ENCODE assay signal across 22 cellular contexts in genomic region chr1:147769107-147769506, GRCh38. TPM values are rescaled to one million over a fixed set of nuclear protein-coding genes. Genes with fewer than 3 reads are reported as not detected.
"Had no signal": no experiment of that assay in that cellular context is flagged by ENCODE, and none has a peak within 500 bp of the region (broad histone marks: within the 10 kb centered on the region; RNA-seq: fewer than 3 reads in every experiment).

No MANE protein-coding gene starts in this region.

- H3K9ac ChIP-seq: neural progenitor cell had no signal

- H3K27ac Mint-ChIP-seq: activated CD4-positive, alpha-beta memory T cell treated with anti-CD3 and anti-CD28 coated beads for 36 hours; activated naive CD4-positive, alpha-beta T cell treated with anti-CD3 and anti-CD28 coated beads, Interleukin-2, amount 50 U/mL, for 72 hours; activated T-cell treated with anti-CD3 and anti-CD28 coated beads, Interleukin-2, amount 50 U/mL, for 24 hours; neural progenitor cell; T-helper 17 cell had no signal

- H3K36me3 ChIP-seq: brain microvascular endothelial cell, neural progenitor cell, sigmoid colon, uterus, WERI-Rb-1 had no signal

- H3K4me3 ChIP-seq: heart left ventricle, neural progenitor cell, psoas muscle, sigmoid colon, testis, uterus had no signal

- H3K27me3 ChIP-seq: brain microvascular endothelial cell, heart left ventricle, neural progenitor cell, sigmoid colon, testis, uterus had no signal

- H3K4me2 ChIP-seq: neural progenitor cell had no signal

- H2AFZ ChIP-seq: neural progenitor cell had no signal

- H3K4me1 ChIP-seq: psoas muscle, testis had no signal

- H3K9me3 ChIP-seq: heart left ventricle, psoas muscle, sigmoid colon, testis, uterus had no signal

- ATAC-seq: activated naive CD4-positive, alpha-beta T cell treated with anti-CD3 and anti-CD28 coated beads, Interleukin-2, amount 50 U/mL, for 72 hours; esophagus mucosa; left colon; psoas muscle; stimulated activated naive CD8-positive, alpha-beta T cell treated with anti-CD3 and anti-CD28 coated beads, Interleukin-15, amount 100 ng/mL, for 72 hours; T-helper 17 cell had no signal

- H3K36me3 Mint-ChIP-seq: activated CD4-positive, alpha-beta memory T cell treated with anti-CD3 and anti-CD28 coated beads for 36 hours; activated naive CD4-positive, alpha-beta T cell treated with anti-CD3 and anti-CD28 coated beads, Interleukin-2, amount 50 U/mL, for 72 hours; neural progenitor cell had no signal

- H3K4me3 Mint-ChIP-seq: activated CD4-positive, alpha-beta memory T cell treated with anti-CD3 and anti-CD28 coated beads for 36 hours; activated T-cell treated with anti-CD3 and anti-CD28 coated beads, Interleukin-2, amount 50 U/mL, for 24 hours; naive B cell; neural progenitor cell; stimulated activated naive CD8-positive, alpha-beta T cell treated with anti-CD3 and anti-CD28 coated beads, Interleukin-15, amount 100 ng/mL, for 72 hours; T-helper 17 cell had no signal

- H3K9me3 Mint-ChIP-seq: activated CD4-positive, alpha-beta memory T cell treated with anti-CD3 and anti-CD28 coated beads for 36 hours; activated naive CD4-positive, alpha-beta T cell treated with anti-CD3 and anti-CD28 coated beads, Interleukin-2, amount 50 U/mL, for 72 hours; activated T-cell treated with anti-CD3 and anti-CD28 coated beads, Interleukin-2, amount 50 U/mL, for 24 hours; naive B cell; neural progenitor cell; stimulated activated naive CD8-positive, alpha-beta T cell treated with anti-CD3 and anti-CD28 coated beads, Interleukin-15, amount 100 ng/mL, for 72 hours had no signal

- H3K27ac ChIP-seq: brain microvascular endothelial cell, neural progenitor cell, psoas muscle, testis, uterus, WERI-Rb-1 had no signal

- DNase-seq: activated CD4-positive, alpha-beta memory T cell treated with anti-CD3 and anti-CD28 coated beads for 36 hours; activated gamma-delta T cell; activated T-cell treated with anti-CD3 and anti-CD28 coated beads, Interleukin-2, amount 50 U/mL, for 24 hours; amygdala; brain microvascular endothelial cell; foreskin melanocyte; left colon; mammary epithelial cell; naive B cell; psoas muscle; sigmoid colon; stimulated activated CD4-positive, alpha-beta T cell treated with anti-CD3 and anti-CD28 coated beads, Interleukin-1b, Interleukin-23, amount 100 ng/mL, for 48 hours; stimulated activated naive CD8-positive, alpha-beta T cell treated with anti-CD3 and anti-CD28 coated beads, Interleukin-15, amount 100 ng/mL, for 72 hours; T-helper 17 cell; testis; uterus; WERI-Rb-1 had no signal

RNA-seq across cellular contexts. Expression of gene GJA5, which starts 8.7 kb away (rescaled TPM):
- total RNA-seq: activated CD4-positive, alpha-beta memory T cell treated with anti-CD3 and anti-CD28 coated beads for 36 hours; activated naive CD4-positive, alpha-beta T cell treated with anti-CD3 and anti-CD28 coated beads, Interleukin-2, amount 50 U/mL, for 72 hours; osteocyte; T-helper 17 cell had no signal
